In genomic region chr10:110612073-110612472, GRCh38 we compare ENCODE assay signal across 17 cellular contexts. TPM values are rescaled to one million over a fixed set of nuclear protein-coding genes. Genes with fewer than 3 reads are reported as not detected.
DNase-seq lines count a peak whose midpoint lies in the region; ATAC-seq and TF ChIP-seq lines count a peak whose summit lies in the region.
"Had no signal": no experiment of that assay in that cellular context is flagged by ENCODE, and none has a peak within 500 bp of the region (broad histone marks: within the 10 kb centered on the region; RNA-seq: fewer than 3 reads in every experiment).

No MANE protein-coding gene starts in this region.

- no peaks in the 10 kb centered on the region for H3K9me3 ChIP-seq in body of pancreas
- H3K9me3 ChIP-seq in SK-N-SH: no peaks in the 10 kb centered on the region
- H3K9me3 ChIP-seq: Caco-2, testis had no signal

- H3K27me3 ChIP-seq in body of pancreas (no peaks in the 10 kb centered on the region), foreskin keratinocyte (peaks cover 5% of the 10 kb centered on the region), SK-N-SH (ENCODE audit: insufficient read depth) (no peaks in the 10 kb centered on the region)
- H3K27me3 ChIP-seq: testis had no signal

- no peak for TF ChIP-seq RAD21 in SK-N-SH (IDR thresholded peaks at IDR 0.05; ENCODE audit: low read length)

- H2AFZ ChIP-seq in SK-N-SH (ENCODE audit: low read depth): no peak overlapping the region

- no peak for TF ChIP-seq EP300 in SK-N-SH (IDR thresholded peaks at IDR 0.05; ENCODE audit: borderline replicate concordance in 1 of 2, low read depth in 1 of 2, low read length in 1 of 2)

- H3K79me2 ChIP-seq in SK-N-SH (ENCODE audit: insufficient read depth): no peaks in the 10 kb centered on the region

- ATAC-seq in GM18907 (IDR thresholded peaks at IDR 0.05; ENCODE audit: unreplicated experiment) (peak; percentile 52), HG03108 (IDR thresholded peaks at IDR 0.05; ENCODE audit: unreplicated experiment) (peak; percentile 26), body of pancreas (no peak), Right ventricle myocardium inferior (no peak), foreskin keratinocyte (no peak)

- intact Hi-C loops in body of pancreas (cut with DNase I) (no loop called here), Right ventricle myocardium inferior (cut with DNase I) (loop anchor here (5.0 to 10.0 kb wide), 2 partner anchors 280 to 603 kb away; no protein-coding TSS in a partner anchor)

- H3K36me3 ChIP-seq in body of pancreas (replicated peaks in 1 of 2; ENCODE audit: insufficient read depth in 1 of 2, low read depth in 2 of 2) (no peaks in the 10 kb centered on the region), SK-N-SH (replicated peaks in 1 of 2; ENCODE audit: control insufficient read depth in 1 of 2, insufficient read depth in 2 of 2, low read length in 1 of 2) (no peaks in the 10 kb centered on the region)

- CTCF ChIA-PET in SK-N-SH (lab: Yijun Ruan, JAX): interaction anchor here (0.6 to 3.5 kb wide), 7 partner anchors 12 to 179 kb away, joined by 3 to 53 read pairs (median 5); partner anchors contain the start of gene RBM20

- H4K20me1 ChIP-seq in SK-N-SH (ENCODE audit: insufficient read depth): no peaks in the 10 kb centered on the region

- H3K9me2 ChIP-seq in SK-N-SH: no peaks in the 10 kb centered on the region

- H3K9ac ChIP-seq in SK-N-SH: no peak overlapping the region

- no peak for TF ChIP-seq POLR2A in body of pancreas (IDR thresholded peaks at IDR 0.05)

- TF ChIP-seq CTCF in body of pancreas (IDR thresholded peaks at IDR 0.05) (no peak), foreskin keratinocyte (conservative IDR thresholded peaks at IDR 0.05) (no peak), SK-N-SH (IDR thresholded peaks at IDR 0.05) (no peak)

- POLR2A ChIA-PET in SK-N-SH (lab: Yijun Ruan, JAX): no interaction called here

- H3K4me2 ChIP-seq in SK-N-SH: no peak overlapping the region

- no peak overlapping the region for H3K4me3 ChIP-seq in body of pancreas
- no peak overlapping the region for H3K4me3 ChIP-seq in SK-N-SH (ENCODE audit: low read depth in 2 of 2, low read length in 1 of 2)
- H3K4me3 ChIP-seq: testis had no signal

- WGBS in body of pancreas, 2 donors: 64 to 95% methylated on average over 2 of the region's 2 CpGs
- 92% methylated on average over 2 of the region's 2 CpGs for WGBS in SK-N-SH (ENCODE audit: low lambda C conversion rate)

- H3K4me1 ChIP-seq in body of pancreas (no peaks in the 10 kb centered on the region), foreskin keratinocyte (no peaks in the 10 kb centered on the region), SK-N-SH (ENCODE audit: control insufficient read depth in 1 of 2, insufficient read depth in 2 of 2, low read depth in 1 of 2, low read length in 1 of 2) (peaks cover 0 to 11% of the 10 kb centered on the region in 2 experiments; a peak in 2 of 4 replicates)
- H3K4me1 ChIP-seq: testis had no signal

- H3K27ac ChIP-seq in body of pancreas (no peak overlapping the region), foreskin keratinocyte (no peak overlapping the region), SK-N-SH (ENCODE audit: low read depth in 2 of 2, low read length in 1 of 2) (no peak overlapping the region)
- H3K27ac ChIP-seq: testis had no signal

- H3F3A ChIP-seq in SK-N-SH (replicated peaks; ENCODE audit: insufficient read depth): peaks cover 4% of the 10 kb centered on the region

- DNase-seq in CD1c-positive myeloid dendritic cell (ENCODE audit: extremely low spot score) (peak; percentile 14), RPMI8226 (peak; percentile 7), body of pancreas (no peak), Right ventricle myocardium inferior (ENCODE audit: missing footprints) (no peak), foreskin keratinocyte (no peak), SK-N-SH (no peak)
- DNase-seq: activated CD4-positive, alpha-beta memory T cell treated with anti-CD3 and anti-CD28 coated beads for 36 hours; Caco-2; GDM1; GOT3; hippocampal formation; NCI-H1105 treated with DMSO at 0.1 percent for 48 hours; NCI-H446; stimulated activated CD4-positive, alpha-beta T cell treated with anti-CD3 and anti-CD28 coated beads, Interleukin-15, amount 100 ng/mL, for 24 hours; testis had no signal

TF ChIP-seq in SK-N-SH, 30 proteins besides CTCF, POLR2A, EP300 and RAD21:
- TF ChIP-seq POLR2AphosphoS5 (IDR thresholded peaks at IDR 0.05; ENCODE audit: low read depth, low read length) (no peak), GABPA (IDR thresholded peaks at IDR 0.05; ENCODE audit: low read depth) (no peak), USF1 (IDR thresholded peaks at IDR 0.05; ENCODE audit: borderline replicate concordance, low read depth) (no peak)

RNA-seq across cellular contexts. Expression of gene RBM20, which starts 32.1 kb away (rescaled TPM):
- total RNA-seq in body of pancreas (10 to 100 TPM; 14.5 to 39.4 TPM), Right ventricle myocardium inferior (103 TPM), foreskin keratinocyte (not detected in 2 replicates)
- polyA plus RNA-seq in foreskin keratinocyte (not detected in 2 replicates), SK-N-SH (2012; rRNA removed) (0.64 and 0.67 TPM in 2 replicates)
- 0.71 and 0.88 TPM in 2 replicates for polyA plus RNA-seq in SK-N-SH (2012; cell fraction: cytosol; rRNA removed)
- polyA plus RNA-seq in SK-N-SH (2012; cell fraction: nucleus; rRNA removed): 3.3 and 7.6 TPM in 2 replicates
- total RNA-seq: activated CD4-positive, alpha-beta memory T cell treated with anti-CD3 and anti-CD28 coated beads for 36 hours had no signal

RNA-seq across cellular contexts. Expression of gene SMC3, which starts 44.6 kb away (rescaled TPM):
- 10 to 100 TPM; 18.4 to 22.1 TPM for total RNA-seq in body of pancreas
- total RNA-seq in Right ventricle myocardium inferior: 23.3 TPM
- total RNA-seq in foreskin keratinocyte: 44.3 and 53.7 TPM in 2 replicates
- polyA plus RNA-seq in foreskin keratinocyte: 13.4 and 18.0 TPM in 2 replicates
- polyA plus RNA-seq in SK-N-SH (2012; rRNA removed): 8.0 and 10.1 TPM in 2 replicates
- 13.8 and 19.8 TPM in 2 replicates for polyA plus RNA-seq in SK-N-SH (2012; cell fraction: cytosol; rRNA removed)
- polyA plus RNA-seq in SK-N-SH (2012; cell fraction: nucleus; rRNA removed): 4.9 and 9.1 TPM in 2 replicates

Comparison
In these comparisons a context has a peak if more than half of its experiments do, and no peak if none do; other contexts are left out.
1. DNase-seq: peak in CD1c-positive myeloid dendritic cell (single experiment) and RPMI8226 (single experiment); none in body of pancreas (0 of 4), Right ventricle myocardium inferior (single experiment), foreskin keratinocyte (0 of 2) and SK-N-SH (single experiment).
2. ATAC-seq: peak in GM18907 (single experiment) and HG03108 (single experiment); none in body of pancreas (single experiment), Right ventricle myocardium inferior (single experiment) and foreskin keratinocyte (single experiment).
3. RNA of gene RBM20, which starts 32.1 kb away (total RNA-seq): 103 TPM in Right ventricle myocardium inferior (single experiment) and 14.5 to 39.4 TPM in body of pancreas; not detected in foreskin keratinocyte; every median in the first group is over 10 times any median in the second.